8 cellular contexts compared by ENCODE assay signal in genomic region chr1:40860706-40861226, GRCh38. TPM values are rescaled to one million over a fixed set of nuclear protein-coding genes. Genes with fewer than 3 reads are reported as not detected.
DNase-seq lines count a peak whose midpoint lies in the region; ATAC-seq and TF ChIP-seq lines count a peak whose summit lies in the region.

No MANE protein-coding gene starts in this region.

- H3K9me2 ChIP-seq in SK-N-SH, result no peaks in the 10 kb centered on the region

- peak overlapping the region; percentile 88 for H3K27ac Mint-ChIP-seq in MCF 10A (ENCODE audit: low read depth, unreplicated experiment)

- H3K27ac ChIP-seq in SK-N-SH (ENCODE audit: low read depth in 2 of 2, low read length in 1 of 2) (no peak overlapping the region), right lobe of liver (peak overlapping the region; percentile 57 to 92 (median 90)), testis (peak overlapping the region; percentile 71 to 88)

- H3K4me1 ChIP-seq in SK-N-SH (ENCODE audit: control insufficient read depth in 1 of 2, insufficient read depth in 2 of 2, low read depth in 1 of 2, low read length in 1 of 2), result peaks cover 0 to 11% of the 10 kb centered on the region in 2 experiments; a peak in 2 of 4 replicates
- H3K4me1 ChIP-seq in right lobe of liver, result peaks cover 0 to 3% (median 0%) of the 10 kb centered on the region in 4 donors
- H3K4me1 ChIP-seq in testis, result peaks cover 20% of the 10 kb centered on the region

- TF ChIP-seq POLR2A in right lobe of liver (IDR thresholded peaks at IDR 0.05) (peak; percentile 9), testis (IDR thresholded peaks at IDR 0.05) (no peak)

- CTCF ChIA-PET in SK-N-SH (lab: Yijun Ruan, JAX) (interaction anchor here (2.3 to 17.4 kb wide), 3 partner anchors 11 to 329 kb away, joined by 12 to 339 read pairs (median 60); partner anchors contain the start of gene ZNF684), MCF 10A (lab: Yijun Ruan, JAX) (interaction anchor here (0.6 to 19.7 kb wide), 6 partner anchors 8 to 98 kb away, joined by 3 to 609 read pairs (median 6); no protein-coding TSS in a partner anchor)

- WGBS in SK-N-SH (ENCODE audit: low lambda C conversion rate), result 54% methylated on average over 7 of the region's 10 CpGs
- 5% methylated on average over 8 of the region's 10 CpGs for WGBS in right lobe of liver (ENCODE audit: insufficient coverage, low coverage, low lambda C conversion rate, missing lambda C conversion rate)
- 11 to 14% methylated on average over 10 of the region's 10 CpGs for WGBS in testis, 2 donors

- H3K4me3 ChIP-seq in SK-N-SH (ENCODE audit: low read depth in 2 of 2, low read length in 1 of 2) (peak overlapping the region; percentile 62 to 63), right lobe of liver (peak overlapping the region; percentile 51 to 66 (median 64)), testis (peak overlapping the region; percentile 63 to 74)

- DNase-seq in SK-N-SH (no peak), MCF 10A (ENCODE audit: unreplicated experiment) (peak; percentile 41), right lobe of liver (peak in 2 of 3 donors; percentile 75 to 76), testis (no peak), NCI-H1092 treated with DMSO at 0.1 percent for 48 hours (lab: John Stamatoyannopoulos, UW) (no peak)
- no peak for DNase-seq in stimulated activated CD4-positive, alpha-beta T cell treated with anti-CD3 and anti-CD28 coated beads, Interleukin-4, amount 100 ng/mL, for 24 hours

- no peaks in the 10 kb centered on the region for H3K36me3 ChIP-seq in SK-N-SH (replicated peaks in 1 of 2; ENCODE audit: control insufficient read depth in 1 of 2, insufficient read depth in 2 of 2, low read length in 1 of 2)
- H3K36me3 ChIP-seq in right lobe of liver, result no peaks in the 10 kb centered on the region
- H3K36me3 ChIP-seq in testis (ENCODE audit: low read depth, missing control alignments), result no peaks in the 10 kb centered on the region

- H3K36me3 Mint-ChIP-seq in MCF 10A (ENCODE audit: insufficient read depth, unreplicated experiment), result peaks cover 6% of the 10 kb centered on the region

- TF ChIP-seq CTCF in SK-N-SH (IDR thresholded peaks at IDR 0.05) (no peak), MCF 10A (IDR thresholded peaks at IDR 0.05; ENCODE audit: unreplicated experiment) (no peak), right lobe of liver (IDR thresholded peaks at IDR 0.05) (no peak), testis (IDR thresholded peaks at IDR 0.05) (no peak)

- peak overlapping the region; percentile 79 for H3K4me2 ChIP-seq in SK-N-SH

- H3K4me3 Mint-ChIP-seq in MCF 10A (ENCODE audit: unreplicated experiment), result peak overlapping the region; percentile 88

- no peaks in the 10 kb centered on the region for H3K27me3 Mint-ChIP-seq in MCF 10A (ENCODE audit: insufficient read depth, unreplicated experiment)

- BruUV-seq in MCF 10A (replicated peaks; lab: Mats Ljungman, UMichigan), result no TSS peak

- ATAC-seq in SK-N-SH treated with all-trans-retinoic acid at 6 μM for 48 hours (no peak), right lobe of liver (peak; percentile 16 to 49 (median 34)), GM21528 (IDR thresholded peaks at IDR 0.05; ENCODE audit: low FRiP score, unreplicated experiment) (no peak)

- H3K27me3 ChIP-seq in SK-N-SH (ENCODE audit: insufficient read depth) (no peaks in the 10 kb centered on the region), right lobe of liver (no peaks in the 10 kb centered on the region), testis (no peaks in the 10 kb centered on the region)

- TF ChIP-seq EP300 in SK-N-SH (IDR thresholded peaks at IDR 0.05; ENCODE audit: borderline replicate concordance in 1 of 2, low read depth in 1 of 2, low read length in 1 of 2), result no peak

- intact Hi-C loops in MCF 10A (cut with micrococcal nuclease) (no loop called here), right lobe of liver (cut with DNase I) (loop anchor here (5.0 kb wide), 1 partner anchor 87 kb away; no protein-coding TSS in a partner anchor), testis (cut with DNase I; ENCODE audit: low total_unique reads) (no loop called here)

- POLR2A ChIA-PET in SK-N-SH (lab: Yijun Ruan, JAX), result no interaction called here
- POLR2A ChIA-PET in MCF 10A (lab: Yijun Ruan, JAX), result interaction anchor here (0.6 to 3.0 kb wide), 13 partner anchors 7 to 447 kb away, joined by 3 to 26 read pairs (median 4); partner anchors contain the start of genes CTPS1 and ZFP69B

- H3F3A ChIP-seq in SK-N-SH (replicated peaks; ENCODE audit: insufficient read depth), result peaks cover 5% of the 10 kb centered on the region

- H3K9ac ChIP-seq in SK-N-SH, result peak overlapping the region; percentile 49; the same call in 1 of the 2 replicates

- no peaks in the 10 kb centered on the region for H3K9me3 Mint-ChIP-seq in MCF 10A (ENCODE audit: unreplicated experiment)

- H3K9me3 ChIP-seq in SK-N-SH, result no peaks in the 10 kb centered on the region
- no peaks in the 10 kb centered on the region for H3K9me3 ChIP-seq in right lobe of liver
- H3K9me3 ChIP-seq in testis, result no peaks in the 10 kb centered on the region

- H3K4me1 Mint-ChIP-seq in MCF 10A (ENCODE audit: insufficient read depth, unreplicated experiment), result peaks cover 24% of the 10 kb centered on the region

- no peak for TF ChIP-seq RAD21 in SK-N-SH (IDR thresholded peaks at IDR 0.05; ENCODE audit: low read length)

- no peaks in the 10 kb centered on the region for H3K79me2 ChIP-seq in SK-N-SH (ENCODE audit: insufficient read depth)

- H2AFZ ChIP-seq in SK-N-SH (ENCODE audit: low read depth), result no peak overlapping the region

- no peaks in the 10 kb centered on the region for H4K20me1 ChIP-seq in SK-N-SH (ENCODE audit: insufficient read depth)

TF ChIP-seq in SK-N-SH, 30 proteins besides CTCF, POLR2A, EP300 and RAD21:
- TF ChIP-seq YY1 (IDR thresholded peaks at IDR 0.05; ENCODE audit: low read depth) (no peak), EZH2phosphoT487 (IDR thresholded peaks at IDR 0.05; ENCODE audit: borderline replicate concordance, low read depth) (no peak), TCF12 (IDR thresholded peaks at IDR 0.05) (no peak), FOSL2 (IDR thresholded peaks at IDR 0.05; ENCODE audit: borderline replicate concordance, low read depth) (no peak), FOXJ3 (CRISPR knock-in tag; IDR thresholded peaks at IDR 0.05) (no peak), POLR2AphosphoS5 (IDR thresholded peaks at IDR 0.05; ENCODE audit: low read depth, low read length) (no peak), JUND (IDR thresholded peaks at IDR 0.05) (no peak), SMC3 (IDR thresholded peaks at IDR 0.05; ENCODE audit: low read depth, low read length) (no peak), RXRA (IDR thresholded peaks at IDR 0.05; ENCODE audit: borderline replicate concordance, low read depth) (no peak), NRF1 (IDR thresholded peaks at IDR 0.05; ENCODE audit: low read depth, low read length) (no peak)
TF ChIP-seq in SK-N-SH: peak in this region for 0.

TF ChIP-seq in SK-N-SH treated with all-trans-retinoic acid at 6 μM for 48 hours, 23 proteins besides CTCF, POLR2A, EP300 and RAD21 (continues in another document):
- no peak for TF ChIP-seq PATZ1 (CRISPR knock-in tag; IDR thresholded peaks at IDR 0.05; ENCODE audit: borderline replicate concordance)
- TF ChIP-seq ISL1 (CRISPR knock-in tag; IDR thresholded peaks at IDR 0.05), result no peak
- no peak for TF ChIP-seq CREB5 (CRISPR knock-in tag; IDR thresholded peaks at IDR 0.05; ENCODE audit: low read depth)
- no peak for TF ChIP-seq ZNF70 (CRISPR knock-in tag; IDR thresholded peaks at IDR 0.05)

RNA-seq across cellular contexts. Expression of gene CITED4, which starts 1.4 kb away (rescaled TPM):
- polyA plus RNA-seq in SK-N-SH (2012; rRNA removed) (5.9 and 10.1 TPM in 2 replicates), testis (ENCODE audit: insufficient read depth, low read depth, low replicate concordance) (20.1 TPM)
- 6.7 and 10.0 TPM in 2 replicates for polyA plus RNA-seq in SK-N-SH (2012; cell fraction: cytosol; rRNA removed)
- polyA plus RNA-seq in SK-N-SH (2012; cell fraction: nucleus; rRNA removed), result 5.6 and 13.0 TPM in 2 replicates
- total RNA-seq in MCF 10A (2022) (22.5 and 43.5 TPM in 2 replicates), right lobe of liver (100 to 1,000 TPM in 1 of 6 experiments, 10 to 100 TPM in 5; 19.0 to 116 (median 25.8) TPM), testis (100 to 1,000 TPM in 1 of 2 donors, 10 to 100 TPM in 1; 79.0 to 124 TPM)

Comparison
In these comparisons a context has a peak if more than half of its experiments do, and no peak if none do; other contexts are left out.
1. DNase-seq: peak in MCF 10A (single experiment) and right lobe of liver (2 of 3); none in SK-N-SH (single experiment), testis (single experiment), NCI-H1092 treated with DMSO at 0.1 percent for 48 hours (single experiment) and stimulated activated CD4-positive, alpha-beta T cell treated with anti-CD3 and anti-CD28 coated beads, Interleukin-4, amount 100 ng/mL, for 24 hours (single experiment).
2. H3K27ac ChIP-seq: peak in right lobe of liver (3 of 3) and testis (2 of 2); none in SK-N-SH (0 of 2).
3. ATAC-seq: peak in right lobe of liver (4 of 4); none in SK-N-SH treated with all-trans-retinoic acid at 6 μM for 48 hours (single experiment) and GM21528 (single experiment).
4. intact Hi-C loops: an anchor here in right lobe of liver (5.0 kb wide); none called in MCF 10A and testis.
5. Peak in every context shown above with its lines, with median percentiles within 50 percentile points of each other: H3K4me3 ChIP-seq.